In genomic region chr3:72816843-72817485, GRCh38 we compare ENCODE assay signal across 9 cellular contexts. TPM values are rescaled to one million over a fixed set of nuclear protein-coding genes. Genes with fewer than 3 reads are reported as not detected.
DNase-seq lines count a peak whose midpoint lies in the region; ATAC-seq, FAIRE-seq and TF ChIP-seq lines count a peak whose summit lies in the region.
"Had no signal": no experiment of that assay in that cellular context is flagged by ENCODE, and none has a peak within 500 bp of the region (broad histone marks: within the 10 kb centered on the region; RNA-seq: fewer than 3 reads in every experiment).

No MANE protein-coding gene starts in this region.

- no peak for FAIRE-seq in pancreas (lab: Jason Lieb, UNC)

- H3K9ac ChIP-seq in colonic mucosa (ENCODE audit: low read depth in 2 of 2, low read length in 2 of 2): no peak overlapping the region
- H3K9ac ChIP-seq: parathyroid adenoma had no signal

- CTCF ChIA-PET in activated CD4-positive, alpha-beta memory T cell treated with anti-CD3 and anti-CD28 coated beads for 36 hours (lab: Charles Lee): interaction anchor here (0.8 to 1.3 kb wide), 2 partner anchors 150 to 942 kb away, joined by 3 to 4 read pairs; no protein-coding TSS in a partner anchor
- CTCF ChIA-PET in activated CD4-positive, alpha-beta memory T cell treated with anti-CD3 and anti-CD28 coated beads, Interleukin-2, amount 10 ng/mL, durations not matched to agents 7 days and 5 days (lab: Charles Lee): interaction anchor here (1.0 to 1.5 kb wide), 2 partner anchors 150 to 938 kb away, joined by 3 to 4 read pairs; no protein-coding TSS in a partner anchor

- ATAC-seq in GM21737 (IDR thresholded peaks at IDR 0.05; ENCODE audit: unreplicated experiment) (peak; percentile 56), HG03442 (IDR thresholded peaks at IDR 0.05; ENCODE audit: unreplicated experiment) (peak; percentile 63), pancreas (no peak)

- H3K36me3 Mint-ChIP-seq in activated CD4-positive, alpha-beta memory T cell treated with anti-CD3 and anti-CD28 coated beads for 36 hours: peaks cover 20% of the 10 kb centered on the region
- H3K36me3 Mint-ChIP-seq in activated CD4-positive, alpha-beta memory T cell treated with anti-CD3 and anti-CD28 coated beads, Interleukin-2, amount 10 ng/mL, durations not matched to agents 7 days and 5 days (ENCODE audit: low read depth): peaks cover 6% of the 10 kb centered on the region

- H3K27ac ChIP-seq in pancreas: no peak overlapping the region
- H3K27ac ChIP-seq in vagina: no peak overlapping the region
- no peak overlapping the region for H3K27ac ChIP-seq in colonic mucosa
- H3K27ac ChIP-seq: parathyroid adenoma had no signal

- H3K9me3 Mint-ChIP-seq in activated CD4-positive, alpha-beta memory T cell treated with anti-CD3 and anti-CD28 coated beads for 36 hours: no peaks in the 10 kb centered on the region
- H3K9me3 Mint-ChIP-seq in activated CD4-positive, alpha-beta memory T cell treated with anti-CD3 and anti-CD28 coated beads, Interleukin-2, amount 10 ng/mL, durations not matched to agents 7 days and 5 days: no peaks in the 10 kb centered on the region

- WGBS in pancreas, 2 donors: 51 to 58% methylated on average over 4 of the region's 4 CpGs

- POLR2A ChIA-PET in activated CD4-positive, alpha-beta memory T cell treated with anti-CD3 and anti-CD28 coated beads for 36 hours (lab: Charles Lee): no interaction called here
- POLR2A ChIA-PET in activated CD4-positive, alpha-beta memory T cell treated with anti-CD3 and anti-CD28 coated beads, Interleukin-2, amount 10 ng/mL, durations not matched to agents 7 days and 5 days (lab: Charles Lee): no interaction called here

- H3K27ac Mint-ChIP-seq in activated CD4-positive, alpha-beta memory T cell treated with anti-CD3 and anti-CD28 coated beads for 36 hours: no peak overlapping the region
- H3K27ac Mint-ChIP-seq in activated CD4-positive, alpha-beta memory T cell treated with anti-CD3 and anti-CD28 coated beads, Interleukin-2, amount 10 ng/mL, durations not matched to agents 7 days and 5 days: no peak overlapping the region

- no peak for TF ChIP-seq POLR2A in vagina (IDR thresholded peaks at IDR 0.05)

- no peak overlapping the region for H3K4me3 Mint-ChIP-seq in activated CD4-positive, alpha-beta memory T cell treated with anti-CD3 and anti-CD28 coated beads for 36 hours
- H3K4me3 Mint-ChIP-seq in activated CD4-positive, alpha-beta memory T cell treated with anti-CD3 and anti-CD28 coated beads, Interleukin-2, amount 10 ng/mL, durations not matched to agents 7 days and 5 days: no peak overlapping the region

- no peaks in the 10 kb centered on the region for H3K27me3 Mint-ChIP-seq in activated CD4-positive, alpha-beta memory T cell treated with anti-CD3 and anti-CD28 coated beads for 36 hours
- no peaks in the 10 kb centered on the region for H3K27me3 Mint-ChIP-seq in activated CD4-positive, alpha-beta memory T cell treated with anti-CD3 and anti-CD28 coated beads, Interleukin-2, amount 10 ng/mL, durations not matched to agents 7 days and 5 days

- H3K36me3 ChIP-seq in pancreas (no peaks in the 10 kb centered on the region), vagina (peaks cover 0 to 10% of the 10 kb centered on the region in 2 donors), colonic mucosa (no peaks in the 10 kb centered on the region)

- H3K9me3 ChIP-seq in pancreas (no peaks in the 10 kb centered on the region), vagina (no peaks in the 10 kb centered on the region), colonic mucosa (no peaks in the 10 kb centered on the region)

- H3K4me1 Mint-ChIP-seq in activated CD4-positive, alpha-beta memory T cell treated with anti-CD3 and anti-CD28 coated beads for 36 hours (ENCODE audit: low read depth): peaks cover 22% of the 10 kb centered on the region
- H3K4me1 Mint-ChIP-seq in activated CD4-positive, alpha-beta memory T cell treated with anti-CD3 and anti-CD28 coated beads, Interleukin-2, amount 10 ng/mL, durations not matched to agents 7 days and 5 days: peaks cover 14% of the 10 kb centered on the region

- peak; percentile 45 for DNase-seq in activated CD4-positive, alpha-beta memory T cell treated with anti-CD3 and anti-CD28 coated beads for 36 hours
- DNase-seq in activated CD4-positive, alpha-beta memory T cell treated with anti-CD3 and anti-CD28 coated beads, Interleukin-2, amount 10 ng/mL, durations not matched to agents 7 days and 5 days: no peak
- DNase-seq in pons (ENCODE audit: low spot score) (peak; percentile 48), pancreas (no peak), vagina (ENCODE audit: extremely low spot score in 2 of 2) (no peak), colonic mucosa (no peak)

- no peak overlapping the region for H3K4me3 ChIP-seq in pancreas
- no peak overlapping the region for H3K4me3 ChIP-seq in vagina
- no peak overlapping the region for H3K4me3 ChIP-seq in colonic mucosa

- intact Hi-C loops in activated CD4-positive, alpha-beta memory T cell treated with anti-CD3 and anti-CD28 coated beads for 36 hours (cut with micrococcal nuclease): loop anchor here (10.0 kb wide), 1 partner anchor 682 kb away; no protein-coding TSS in a partner anchor
- intact Hi-C loops in pancreas (cut with DNase I) (no loop called here), vagina (cut with DNase I) (loop anchor here (5.0 kb wide), 1 partner anchor 860 kb away; no protein-coding TSS in a partner anchor), colonic mucosa (cut with DNase I) (loop anchor here (5.0 kb wide), 1 partner anchor 550 kb away; no protein-coding TSS in a partner anchor)

- H3K27me3 ChIP-seq in pancreas: no peaks in the 10 kb centered on the region
- H3K27me3 ChIP-seq in vagina: no peaks in the 10 kb centered on the region
- no peaks in the 10 kb centered on the region for H3K27me3 ChIP-seq in colonic mucosa

- no peak for TF ChIP-seq CTCF in pancreas (IDR thresholded peaks at IDR 0.05)
- no peak for TF ChIP-seq CTCF in vagina (IDR thresholded peaks at IDR 0.05)
- no peak for TF ChIP-seq CTCF in colonic mucosa (IDR thresholded peaks at IDR 0.05)

- H3K4me1 ChIP-seq in pancreas (peaks cover 24 to 42% (median 28%) of the 10 kb centered on the region in 3 donors), vagina (peaks cover 22% of the 10 kb centered on the region), colonic mucosa (peaks cover 10% of the 10 kb centered on the region)

RNA-seq across cellular contexts. Expression of gene SHQ1, which starts 31.3 kb away (rescaled TPM):
- total RNA-seq in activated CD4-positive, alpha-beta memory T cell treated with anti-CD3 and anti-CD28 coated beads for 36 hours: 10 to 100 TPM; 27.9 to 30.1 TPM
- total RNA-seq in activated CD4-positive, alpha-beta memory T cell treated with anti-CD3 and anti-CD28 coated beads, Interleukin-2, amount 10 ng/mL, durations not matched to agents 7 days and 5 days: 10 to 100 TPM; 16.7 to 20.6 TPM
- 10 to 100 TPM in 2 of 6 donors, 1 to 10 TPM in 4; 5.5 to 13.4 (median 8.9) TPM for total RNA-seq in pancreas
- polyA plus RNA-seq in pancreas: 1 to 10 TPM; 4.1 to 7.1 TPM
- total RNA-seq in vagina: 12.3 TPM
- total RNA-seq in colonic mucosa: 10 to 100 TPM; 10.9 to 25.0 TPM

Comparison
In these comparisons a context has a peak if more than half of its experiments do, and no peak if none do; other contexts are left out.
1. DNase-seq: peak in activated CD4-positive, alpha-beta memory T cell treated with anti-CD3 and anti-CD28 coated beads for 36 hours (single experiment) and pons (single experiment); none in activated CD4-positive, alpha-beta memory T cell treated with anti-CD3 and anti-CD28 coated beads, Interleukin-2, amount 10 ng/mL, durations not matched to agents 7 days and 5 days (single experiment), pancreas (0 of 6), vagina (0 of 2) and colonic mucosa (single experiment).
2. ATAC-seq: peak in GM21737 (single experiment) and HG03442 (single experiment); none in pancreas (0 of 4).
3. intact Hi-C loops: an anchor here in activated CD4-positive, alpha-beta memory T cell treated with anti-CD3 and anti-CD28 coated beads for 36 hours (10.0 kb wide), vagina (5.0 kb wide) and colonic mucosa (5.0 kb wide); none called in pancreas.